Comparison of ENCODE assay signal across 19 cellular contexts in the genomic region with DNA sequence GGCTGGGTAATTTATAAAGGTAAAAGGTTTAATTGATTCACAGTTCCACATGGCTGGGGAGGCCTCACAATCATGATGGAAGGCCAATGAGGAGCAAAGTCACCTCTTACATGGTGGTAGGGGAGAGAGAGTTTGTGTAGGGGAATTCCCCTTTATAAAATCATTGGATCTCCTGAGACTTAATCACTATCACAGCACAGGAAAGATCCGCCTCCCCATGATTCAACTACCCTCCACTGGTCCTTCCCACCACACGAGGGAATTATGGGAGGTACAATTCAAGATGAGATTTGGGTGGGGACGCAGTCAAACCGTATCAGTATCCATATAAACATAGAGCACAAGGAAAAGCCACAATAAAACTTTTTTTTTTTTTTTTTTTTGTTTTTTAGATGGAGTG.
"Had no signal": no experiment of that assay in that cellular context is flagged by ENCODE, and none has a peak within 500 bp of the region (broad histone marks: within the 10 kb centered on the region; RNA-seq: fewer than 3 reads in every experiment).

No MANE protein-coding gene starts in this region.

- H3K4me1 ChIP-seq: stomach had no signal

- H3K9me3 Mint-ChIP-seq: activated CD4-positive, alpha-beta memory T cell treated with anti-CD3 and anti-CD28 coated beads, Interleukin-2, amount 10 ng/mL, durations not matched to agents 7 days and 5 days had no signal

- ATAC-seq: activated CD8-positive, alpha-beta memory T cell treated with anti-CD3 and anti-CD28 coated beads, Interleukin-2, amount 10 ng/mL, durations not matched to agents 7 days and 5 days; esophagus mucosa; heart right ventricle; naive thymus-derived CD8-positive, alpha-beta T cell; psoas muscle; right cardiac atrium; T-cell had no signal

- H3K27ac Mint-ChIP-seq: activated CD4-positive, alpha-beta memory T cell treated with anti-CD3 and anti-CD28 coated beads, Interleukin-2, amount 10 ng/mL, durations not matched to agents 7 days and 5 days; activated CD8-positive, alpha-beta memory T cell treated with anti-CD3 and anti-CD28 coated beads, Interleukin-2, amount 10 ng/mL, durations not matched to agents 7 days and 5 days; naive thymus-derived CD8-positive, alpha-beta T cell; T-cell had no signal

- H3K36me3 Mint-ChIP-seq: activated CD8-positive, alpha-beta memory T cell treated with anti-CD3 and anti-CD28 coated beads, Interleukin-2, amount 10 ng/mL, durations not matched to agents 7 days and 5 days; brain; naive thymus-derived CD8-positive, alpha-beta T cell; T-cell had no signal

- H3K27me3 Mint-ChIP-seq: brain; naive thymus-derived CD8-positive, alpha-beta T cell had no signal

- H3K36me3 ChIP-seq: heart right ventricle, ovary, stomach had no signal

- H3K4me1 Mint-ChIP-seq: T-cell had no signal

- H3K9me3 ChIP-seq: heart right ventricle, ovary, psoas muscle, stomach had no signal

- H3K4me3 ChIP-seq: heart right ventricle, ovary, psoas muscle, skin epidermis, stomach had no signal

- H3K27ac ChIP-seq: heart right ventricle, ovary, psoas muscle, stomach had no signal

- H3K4me3 Mint-ChIP-seq: activated CD4-positive, alpha-beta memory T cell treated with anti-CD3 and anti-CD28 coated beads, Interleukin-2, amount 10 ng/mL, durations not matched to agents 7 days and 5 days; activated CD8-positive, alpha-beta memory T cell treated with anti-CD3 and anti-CD28 coated beads, Interleukin-2, amount 10 ng/mL, durations not matched to agents 7 days and 5 days; brain; naive thymus-derived CD8-positive, alpha-beta T cell; T-cell had no signal

- H3K27me3 ChIP-seq: heart right ventricle, ovary, stomach had no signal

- DNase-seq: activated CD4-positive, alpha-beta memory T cell treated with anti-CD3 and anti-CD28 coated beads, Interleukin-2, amount 10 ng/mL, durations not matched to agents 7 days and 5 days; activated CD4-positive, alpha-beta T cell treated with anti-CD3 and anti-CD28 coated beads for 48 hours; activated CD4-positive, CD25-positive, alpha-beta regulatory T cell; activated CD8-positive, alpha-beta memory T cell treated with anti-CD3 and anti-CD28 coated beads, Interleukin-2, amount 10 ng/mL, durations not matched to agents 7 days and 5 days; activated naive CD4-positive, alpha-beta T cell; cortex of kidney; effector CD4-positive, alpha-beta T cell; heart right ventricle; naive thymus-derived CD8-positive, alpha-beta T cell; ovary; psoas muscle; right cardiac atrium; stimulated activated CD4-positive, alpha-beta T cell treated with anti-CD3 and anti-CD28 coated beads, Interleukin-2, amount 100 ng/mL, for 48 hours; stomach; T-cell; trophoblast cell had no signal
